ENCODE assay signal across 25 cellular contexts in genomic region chr11:9143726-9144125, GRCh38. TPM values are rescaled to one million over a fixed set of nuclear protein-coding genes. Genes with fewer than 3 reads are reported as not detected.
"Had no signal": no experiment of that assay in that cellular context is flagged by ENCODE, and none has a peak within 500 bp of the region (broad histone marks: within the 10 kb centered on the region; RNA-seq: fewer than 3 reads in every experiment).

No MANE protein-coding gene starts in this region.

- H3K9me3 Mint-ChIP-seq: activated CD4-positive, alpha-beta T cell treated with anti-CD3 and anti-CD28 coated beads, Interleukin-2, amount 10 ng/mL, durations not matched to agents 7 days and 5 days; activated naive CD8-positive, alpha-beta T cell treated with anti-CD3 and anti-CD28 coated beads for 36 hours; memory B cell; naive B cell; stimulated activated naive CD8-positive, alpha-beta T cell treated with anti-CD3 and anti-CD28 coated beads, Interleukin-15, amount 100 ng/mL, for 72 hours; type B pancreatic cell had no signal

- H3K4me3 ChIP-seq: pancreas, right lobe of liver, testis had no signal

- H3K27ac ChIP-seq: brain microvascular endothelial cell, pancreas, right lobe of liver, testis had no signal

- H3K27ac Mint-ChIP-seq: activated naive CD8-positive, alpha-beta T cell treated with anti-CD3 and anti-CD28 coated beads for 36 hours; memory B cell; type B pancreatic cell had no signal

- H3K27me3 ChIP-seq: brain microvascular endothelial cell, pancreas, right lobe of liver, testis had no signal

- H3K4me1 Mint-ChIP-seq: memory B cell, naive B cell had no signal

- ATAC-seq: activated CD4-positive, CD25-positive, alpha-beta regulatory T cell treated with anti-CD3 and anti-CD28 coated beads, Interleukin-2, amount 50 U/mL, for 24 hours; esophagus mucosa; left ventricle myocardium superior; pancreas; right lobe of liver; stimulated activated naive CD8-positive, alpha-beta T cell treated with anti-CD3 and anti-CD28 coated beads, Interleukin-15, amount 100 ng/mL, for 72 hours had no signal

- FAIRE-seq: pancreas, small intestine had no signal

- DNase-seq: activated CD4-positive, alpha-beta T cell treated with anti-CD3 and anti-CD28 coated beads, Interleukin-2, amount 10 ng/mL, durations not matched to agents 7 days and 5 days; activated CD8-positive, alpha-beta memory T cell treated with anti-CD3 and anti-CD28 coated beads, Interleukin-2, amount 50 U/mL, for 4 hours; activated effector memory CD4-positive, alpha-beta T cell treated with anti-CD3 and anti-CD28 coated beads, Interleukin-2, amount 50 U/mL, for 16 hours; activated naive CD8-positive, alpha-beta T cell treated with anti-CD3 and anti-CD28 coated beads for 36 hours; activated T-cell treated with anti-CD3 and anti-CD28 coated beads, Interleukin-2, amount 50 U/mL, for 48 hours; amniotic stem cell; brain microvascular endothelial cell; cortex of kidney; effector CD4-positive, alpha-beta T cell; left ventricle myocardium superior; naive B cell; pancreas; right lobe of liver; small intestine; stimulated activated CD4-positive, alpha-beta T cell treated with anti-CD3 and anti-CD28 coated beads, Interleukin-15, amount 100 ng/mL, for 24 hours; stimulated activated CD4-positive, alpha-beta T cell treated with anti-CD3 and anti-CD28 coated beads, Interleukin-2, amount 100 ng/mL, for 48 hours; stimulated activated naive CD8-positive, alpha-beta T cell treated with anti-CD3 and anti-CD28 coated beads, Interleukin-15, amount 100 ng/mL, for 72 hours; T1000; testis had no signal

- H3K27me3 Mint-ChIP-seq: activated CD4-positive, alpha-beta T cell treated with anti-CD3 and anti-CD28 coated beads, Interleukin-2, amount 10 ng/mL, durations not matched to agents 7 days and 5 days; activated naive CD8-positive, alpha-beta T cell treated with anti-CD3 and anti-CD28 coated beads for 36 hours; memory B cell; naive B cell; stimulated activated naive CD8-positive, alpha-beta T cell treated with anti-CD3 and anti-CD28 coated beads, Interleukin-15, amount 100 ng/mL, for 72 hours; type B pancreatic cell had no signal

- H3K9me3 ChIP-seq: pancreas, right lobe of liver, testis had no signal

- H3K4me3 Mint-ChIP-seq: activated CD4-positive, alpha-beta T cell treated with anti-CD3 and anti-CD28 coated beads, Interleukin-2, amount 10 ng/mL, durations not matched to agents 7 days and 5 days; activated naive CD8-positive, alpha-beta T cell treated with anti-CD3 and anti-CD28 coated beads for 36 hours; memory B cell; naive B cell; stimulated activated naive CD8-positive, alpha-beta T cell treated with anti-CD3 and anti-CD28 coated beads, Interleukin-15, amount 100 ng/mL, for 72 hours; type B pancreatic cell had no signal

RNA-seq across cellular contexts. Expression of gene SCUBE2, which starts 52.3 kb away (rescaled TPM):
- total RNA-seq: activated naive CD8-positive, alpha-beta T cell treated with anti-CD3 and anti-CD28 coated beads for 36 hours; mononuclear cell; T-helper 1 cell treated with Interleukin-12 subunit alpha and Interleukin-12 subunit beta and Interleukin-4 antibody, amounts not matched to agents 30 ng/mL and 1 ng/mL, for 36 hours had no signal
